13 cellular contexts compared by ENCODE assay signal in the genomic region with DNA sequence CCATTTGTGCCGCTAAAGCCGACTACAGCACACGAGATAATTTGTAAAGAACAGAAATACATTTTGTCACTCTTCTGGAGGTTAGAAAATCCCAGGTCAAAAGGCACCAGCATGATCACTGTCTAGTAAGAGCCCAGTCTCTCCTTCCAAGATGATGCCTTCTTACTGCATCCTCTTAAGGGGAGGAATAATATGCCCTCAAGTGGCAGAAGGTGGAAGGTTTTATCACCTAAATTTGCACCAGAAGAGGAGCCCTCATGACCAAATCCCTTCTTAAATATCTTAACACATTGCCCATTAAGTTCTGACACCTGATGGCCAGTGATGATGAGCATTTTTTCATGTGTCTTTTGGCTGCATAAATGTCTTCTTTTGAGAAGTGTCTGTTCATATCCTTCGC.
A peak's percentile ranks its signal among the peaks of the same experiment; 100 is the strongest.
DNase-seq lines count a peak whose midpoint lies in the region; ATAC-seq and TF ChIP-seq lines count a peak whose summit lies in the region.
"Had no signal": no experiment of that assay in that cellular context is flagged by ENCODE, and none has a peak within 500 bp of the region (broad histone marks: within the 10 kb centered on the region; RNA-seq: fewer than 3 reads in every experiment).

No MANE protein-coding gene starts in this region.

- H4K20me1 ChIP-seq in PC-3 (ENCODE audit: low read length) = no peaks in the 10 kb centered on the region

- no peaks in the 10 kb centered on the region for H3K4me1 Mint-ChIP-seq in CD14-positive monocyte
- H3K4me1 Mint-ChIP-seq: activated B cell treated with CpG ODN at 0.5 μM for 24 hours; natural killer cell; stimulated activated naive B cell treated with anti-CD40 and anti-IgM and Interleukin-4, amounts not matched to agents 10 μg/mL and 1 μg/mL and 100 μg/mL, for 72 hours had no signal

- ATAC-seq in HG03432 (IDR thresholded peaks at IDR 0.05; ENCODE audit: unreplicated experiment) (peak; percentile 60), PC-3 (peak; percentile 43), GM19328 (IDR thresholded peaks at IDR 0.05; ENCODE audit: unreplicated experiment) (no peak)
- ATAC-seq: natural killer cell; stimulated activated naive B cell treated with anti-CD40 and anti-IgM and Interleukin-4, amounts not matched to agents 10 μg/mL and 1 μg/mL and 100 μg/mL, for 72 hours had no signal

- intact Hi-C loops in PC-3 (cut with micrococcal nuclease) (no loop called here), CD14-positive monocyte (cut with micrococcal nuclease) (no loop called here)

- H3K4me3 ChIP-seq in PC-3 (ENCODE audit: low read length) = no peak overlapping the region
- no peak overlapping the region for H3K4me3 ChIP-seq in fibroblast of the aortic adventitia (ENCODE audit: low read depth, low read length)

- no peaks in the 10 kb centered on the region for H3K9me3 ChIP-seq in PC-3 (ENCODE audit: low read length)

- H3K9me3 Mint-ChIP-seq in CD14-positive monocyte = peaks cover 0 to 2% (median 0%) of the 10 kb centered on the region in 7 donors
- H3K9me3 Mint-ChIP-seq: activated B cell treated with CpG ODN at 0.5 μM for 24 hours had no signal

- DNase-seq in ELR (ENCODE audit: low read depth) = peak; percentile 29
- DNase-seq in PC-3 = peak; percentile 18
- peak; percentile 2 for DNase-seq in fibroblast of the aortic adventitia (ENCODE audit: low read depth)
- DNase-seq in AG20443 (ENCODE audit: low spot score) = no peak
- DNase-seq in CD14-positive monocyte (ENCODE audit: low spot score) = no peak
- no peak for DNase-seq in NOMO-1 treated with DMSO at 0.1 percent for 48 hours (lab: John Stamatoyannopoulos, UW; ENCODE audit: unreplicated experiment)
- DNase-seq: activated B cell treated with CpG ODN at 0.5 μM for 24 hours; activated effector memory CD4-positive, alpha-beta T cell treated with anti-CD3 and anti-CD28 coated beads, Interleukin-2, amount 50 U/mL, for 16 hours; natural killer cell; NCI-H446 treated with DMSO at 0.1 percent for 48 hours; stimulated activated naive B cell treated with anti-CD40 and anti-IgM and Interleukin-4, amounts not matched to agents 10 μg/mL and 1 μg/mL and 100 μg/mL, for 72 hours had no signal

- H3K4me2 ChIP-seq in PC-3 (ENCODE audit: low read length) = no peak overlapping the region

- CTCF ChIA-PET in PC-3 (lab: Charles Lee) = no interaction called here

- no peaks in the 10 kb centered on the region for H3K9me2 ChIP-seq in PC-3 (replicated peaks; ENCODE audit: low read length)

- H3K27ac ChIP-seq in PC-3 (ENCODE audit: low read length) = no peak overlapping the region

- no peaks in the 10 kb centered on the region for H3K4me1 ChIP-seq in PC-3 (ENCODE audit: insufficient read depth, low read length)

- POLR2A ChIA-PET in PC-3 (lab: Charles Lee; ENCODE audit: unreplicated experiment) = no interaction called here

- H3K4me3 Mint-ChIP-seq in CD14-positive monocyte = no peak overlapping the region
- H3K4me3 Mint-ChIP-seq: activated B cell treated with CpG ODN at 0.5 μM for 24 hours; natural killer cell; stimulated activated naive B cell treated with anti-CD40 and anti-IgM and Interleukin-4, amounts not matched to agents 10 μg/mL and 1 μg/mL and 100 μg/mL, for 72 hours had no signal

- no peaks in the 10 kb centered on the region for H3F3A ChIP-seq in PC-3 (ENCODE audit: low read length, unreplicated experiment)

- no peak overlapping the region for H3K9ac ChIP-seq in PC-3 (ENCODE audit: low read length)

- H3K36me3 ChIP-seq in PC-3 (ENCODE audit: low read depth, low read length) = no peaks in the 10 kb centered on the region

- no peaks in the 10 kb centered on the region for H3K27me3 ChIP-seq in PC-3 (ENCODE audit: low read length)

- H3K79me2 ChIP-seq in PC-3 (ENCODE audit: low read length) = no peaks in the 10 kb centered on the region

- no TSS peak for BruUV-seq in PC-3 (replicated peaks; lab: Mats Ljungman, UMichigan)

- H3K36me3 Mint-ChIP-seq in CD14-positive monocyte = no peaks in the 10 kb centered on the region
- H3K36me3 Mint-ChIP-seq: natural killer cell; stimulated activated naive B cell treated with anti-CD40 and anti-IgM and Interleukin-4, amounts not matched to agents 10 μg/mL and 1 μg/mL and 100 μg/mL, for 72 hours had no signal

- H3K27ac Mint-ChIP-seq in CD14-positive monocyte = no peak overlapping the region
- H3K27ac Mint-ChIP-seq: activated B cell treated with CpG ODN at 0.5 μM for 24 hours; natural killer cell; stimulated activated naive B cell treated with anti-CD40 and anti-IgM and Interleukin-4, amounts not matched to agents 10 μg/mL and 1 μg/mL and 100 μg/mL, for 72 hours had no signal

- no peak overlapping the region for H2AFZ ChIP-seq in PC-3 (ENCODE audit: low read length)

- TF ChIP-seq CTCF in PC-3 (conservative IDR thresholded peaks at IDR 0.05; ENCODE audit: low read depth, low read length) = 0 out of 2 replicates have a peak, but pooled peaks have one; percentile 35
- TF ChIP-seq CTCF in fibroblast of the aortic adventitia (IDR thresholded peaks at IDR 0.05; ENCODE audit: insufficient read depth, low read length) = no peak
- TF ChIP-seq CTCF in CD14-positive monocyte (IDR thresholded peaks at IDR 0.05) = no peak

- H3K27me3 Mint-ChIP-seq in CD14-positive monocyte (ENCODE audit: low read depth in 3 of 3) = peaks cover 0 to 2% (median 0%) of the 10 kb centered on the region in 3 donors
- H3K27me3 Mint-ChIP-seq: activated B cell treated with CpG ODN at 0.5 μM for 24 hours; stimulated activated naive B cell treated with anti-CD40 and anti-IgM and Interleukin-4, amounts not matched to agents 10 μg/mL and 1 μg/mL and 100 μg/mL, for 72 hours had no signal

Comparison
In these comparisons a context has a peak if more than half of its experiments do, and no peak if none do; other contexts are left out.
1. DNase-seq: peak in ELR (single experiment), PC-3 (single experiment) and fibroblast of the aortic adventitia (single experiment); none in AG20443 (single experiment), CD14-positive monocyte (single experiment) and NOMO-1 treated with DMSO at 0.1 percent for 48 hours (single experiment).